18 cellular contexts compared by ENCODE assay signal in genomic region chr13:24083141-24083540, GRCh38.
"Had no signal": no experiment of that assay in that cellular context is flagged by ENCODE, and none has a peak within 500 bp of the region (broad histone marks: within the 10 kb centered on the region; RNA-seq: fewer than 3 reads in every experiment).

No MANE protein-coding gene starts in this region.

- H3K27me3 Mint-ChIP-seq: activated CD8-positive, alpha-beta T cell treated with anti-CD3 and anti-CD28 coated beads for 36 hours had no signal

- H3K27ac ChIP-seq: brain microvascular endothelial cell, gastroesophageal sphincter, left lung, ovary had no signal

- H3K9me3 Mint-ChIP-seq: activated CD8-positive, alpha-beta T cell treated with anti-CD3 and anti-CD28 coated beads for 36 hours; activated naive CD4-positive, alpha-beta T cell treated with anti-CD3 and anti-CD28 coated beads, Interleukin-2, amount 50 U/mL, for 72 hours; naive thymus-derived CD8-positive, alpha-beta T cell; stimulated activated effector memory CD8-positive, alpha-beta T cell treated with anti-CD3 and anti-CD28 coated beads, Interleukin-12 subunit alpha, Interleukin-12 subunit beta, amount 100 ng/mL, for 72 hours; WTC11 had no signal

- H3K36me3 Mint-ChIP-seq: activated naive CD4-positive, alpha-beta T cell treated with anti-CD3 and anti-CD28 coated beads, Interleukin-2, amount 50 U/mL, for 72 hours; naive thymus-derived CD8-positive, alpha-beta T cell; stimulated activated effector memory CD8-positive, alpha-beta T cell treated with anti-CD3 and anti-CD28 coated beads, Interleukin-12 subunit alpha, Interleukin-12 subunit beta, amount 100 ng/mL, for 72 hours; WTC11 had no signal

- H3K4me3 Mint-ChIP-seq: activated CD8-positive, alpha-beta T cell treated with anti-CD3 and anti-CD28 coated beads for 36 hours; naive thymus-derived CD8-positive, alpha-beta T cell; stimulated activated effector memory CD8-positive, alpha-beta T cell treated with anti-CD3 and anti-CD28 coated beads, Interleukin-12 subunit alpha, Interleukin-12 subunit beta, amount 100 ng/mL, for 72 hours; T-helper 17 cell; WTC11 had no signal

- H3K27ac Mint-ChIP-seq: activated CD8-positive, alpha-beta T cell treated with anti-CD3 and anti-CD28 coated beads for 36 hours; activated naive CD4-positive, alpha-beta T cell treated with anti-CD3 and anti-CD28 coated beads, Interleukin-2, amount 50 U/mL, for 72 hours; naive thymus-derived CD8-positive, alpha-beta T cell; stimulated activated effector memory CD8-positive, alpha-beta T cell treated with anti-CD3 and anti-CD28 coated beads, Interleukin-12 subunit alpha, Interleukin-12 subunit beta, amount 100 ng/mL, for 72 hours; T-helper 17 cell; WTC11 had no signal

- H3K4me1 Mint-ChIP-seq: stimulated activated effector memory CD8-positive, alpha-beta T cell treated with anti-CD3 and anti-CD28 coated beads, Interleukin-12 subunit alpha, Interleukin-12 subunit beta, amount 100 ng/mL, for 72 hours had no signal

- H3K27me3 ChIP-seq: gastroesophageal sphincter, left lung, ovary had no signal

- DNase-seq: activated CD4-positive, alpha-beta T cell treated with anti-CD3 and anti-CD28 coated beads for 4 hours; activated CD8-positive, alpha-beta T cell treated with anti-CD3 and anti-CD28 coated beads for 36 hours; activated effector memory CD4-positive, alpha-beta T cell treated with anti-CD3 and anti-CD28 coated beads, Interleukin-2, amount 50 U/mL, for 16 hours; activated T-cell treated with anti-CD3 and anti-CD28 coated beads, Interleukin-2, amount 50 U/mL, for 48 hours; brain microvascular endothelial cell; cerebellar nuclear complex; dermis blood vessel endothelial cell; islet precursor cell; left lung; mucosa of descending colon; naive thymus-derived CD8-positive, alpha-beta T cell; ovary; stimulated activated CD4-positive, alpha-beta T cell treated with anti-CD3 and anti-CD28 coated beads, Interleukin-12 subunit alpha, Interleukin-12 subunit beta, amount 100 ng/mL, for 4 hours; T-helper 17 cell had no signal
